Comparison of ENCODE assay signal across 9 cellular contexts in the genomic region with DNA sequence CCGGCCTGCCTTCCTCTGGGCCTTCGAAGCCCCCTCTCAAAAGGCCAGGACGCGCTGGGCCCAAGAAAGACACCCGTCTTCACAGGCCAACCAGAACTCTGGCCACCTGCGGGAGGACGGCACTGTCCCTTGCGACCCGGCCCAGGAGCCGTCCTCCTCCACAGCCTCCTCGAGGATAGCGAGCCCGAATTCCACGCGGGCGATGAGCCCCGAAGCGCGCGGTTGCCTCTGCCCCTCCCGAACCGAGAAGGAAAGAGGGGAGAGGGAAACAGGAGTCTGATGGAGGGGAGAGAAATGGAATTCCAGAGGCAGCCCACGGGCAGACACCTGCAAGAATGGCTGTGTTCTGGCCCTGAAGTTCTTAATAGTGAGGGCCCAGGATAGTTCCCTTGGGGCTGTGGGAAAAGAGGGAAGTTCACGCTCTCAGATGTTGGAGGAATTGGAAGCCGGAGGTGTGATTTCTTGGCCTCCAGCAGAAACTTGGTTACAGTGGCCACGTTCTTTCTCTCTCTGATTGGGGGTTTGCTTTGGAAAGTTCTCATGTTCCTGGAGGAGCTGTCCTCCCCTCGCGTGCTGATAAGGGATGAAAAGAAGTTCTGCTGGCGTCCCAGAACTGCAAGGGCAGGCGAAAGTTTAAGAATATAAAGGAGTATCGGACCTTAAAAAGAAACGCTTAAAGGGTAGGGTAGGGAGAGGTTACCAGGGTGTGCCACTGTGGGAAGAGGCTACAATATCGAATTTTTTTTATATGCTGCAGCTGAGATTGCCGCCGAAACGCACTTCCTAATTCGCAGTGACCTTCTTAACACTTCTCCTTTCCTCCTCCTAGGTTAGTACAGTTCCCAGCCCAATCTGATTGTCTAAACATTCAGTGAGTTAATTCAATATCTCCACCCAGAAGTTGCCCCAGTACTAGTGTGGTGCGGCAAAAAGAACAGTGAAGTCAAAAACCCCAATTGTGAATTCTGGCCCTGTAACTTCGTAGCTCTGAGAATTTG. TPM values are rescaled to one million over a fixed set of nuclear protein-coding genes. Genes with fewer than 3 reads are reported as not detected.
A peak's percentile ranks its signal among the peaks of the same experiment; 100 is the strongest.
DNase-seq lines count a peak whose midpoint lies in the region; ATAC-seq and TF ChIP-seq lines count a peak whose summit lies in the region.
"Had no signal": no experiment of that assay in that cellular context is flagged by ENCODE, and none has a peak within 500 bp of the region (broad histone marks: within the 10 kb centered on the region; RNA-seq: fewer than 3 reads in every experiment).

No MANE protein-coding gene starts in this region.

- no peak for ATAC-seq in activated naive CD8-positive, alpha-beta T cell treated with anti-CD3 and anti-CD28 coated beads, Interleukin-2, amount 50 U/mL, for 24 hours
- ATAC-seq in GM19035 (IDR thresholded peaks at IDR 0.05; ENCODE audit: unreplicated experiment): no peak

- no peak overlapping the region for H3K9ac ChIP-seq in iPS-18a (ENCODE audit: low read length)

- no peaks in the 10 kb centered on the region for H3K4me1 ChIP-seq in iPS-18a (ENCODE audit: control insufficient read depth, low read depth, low read length)

- H3K27ac Mint-ChIP-seq in activated naive CD8-positive, alpha-beta T cell treated with anti-CD3 and anti-CD28 coated beads, Interleukin-2, amount 50 U/mL, for 24 hours: no peak overlapping the region

- CTCF ChIA-PET in HEK293T (lab: Yijun Ruan, JAX): no interaction called here

- DNase-seq in HEK293T (ENCODE audit: extremely low spot score) (peak; percentile 48), MG63 (no peak), pons (ENCODE audit: low spot score) (no peak), HCEC 1CT (no peak)
- DNase-seq in activated naive CD8-positive, alpha-beta T cell treated with anti-CD3 and anti-CD28 coated beads, Interleukin-2, amount 50 U/mL, for 24 hours: no peak
- DNase-seq: cortex of kidney had no signal

- POLR2A ChIA-PET in HEK293T (lab: Yijun Ruan, JAX): interaction anchor here (0.9 to 3.8 kb wide), 2 partner anchors 27 to 169 kb away, joined by 3 to 18 read pairs; a partner anchor contains a TSS

- no peaks in the 10 kb centered on the region for H3K9me3 Mint-ChIP-seq in activated naive CD8-positive, alpha-beta T cell treated with anti-CD3 and anti-CD28 coated beads, Interleukin-2, amount 50 U/mL, for 24 hours

- no peaks in the 10 kb centered on the region for H3K9me3 ChIP-seq in iPS-18a (ENCODE audit: control insufficient read depth, low read depth, low read length)
- H3K9me3 ChIP-seq in MG63: no peaks in the 10 kb centered on the region

- H3K4me1 Mint-ChIP-seq in activated naive CD8-positive, alpha-beta T cell treated with anti-CD3 and anti-CD28 coated beads, Interleukin-2, amount 50 U/mL, for 24 hours: peaks cover 15% of the 10 kb centered on the region

- H3K27me3 Mint-ChIP-seq in activated naive CD8-positive, alpha-beta T cell treated with anti-CD3 and anti-CD28 coated beads, Interleukin-2, amount 50 U/mL, for 24 hours: peaks cover 67% of the 10 kb centered on the region

- peak overlapping the region; percentile 78 for H3K4me3 ChIP-seq in iPS-18a (ENCODE audit: low read length)
- peak overlapping the region in 4 of 7 experiments; percentile 4 to 41 (median 34) for H3K4me3 ChIP-seq in skin epidermis
- no peak overlapping the region for H3K4me3 ChIP-seq in MG63

- H3K27ac ChIP-seq in iPS-18a (ENCODE audit: low read length) (no peak overlapping the region), skin epidermis (no peak overlapping the region)

- H3K36me3 Mint-ChIP-seq in activated naive CD8-positive, alpha-beta T cell treated with anti-CD3 and anti-CD28 coated beads, Interleukin-2, amount 50 U/mL, for 24 hours (ENCODE audit: low read depth): no peaks in the 10 kb centered on the region

- H3K4me3 Mint-ChIP-seq in activated naive CD8-positive, alpha-beta T cell treated with anti-CD3 and anti-CD28 coated beads, Interleukin-2, amount 50 U/mL, for 24 hours: peak overlapping the region; percentile 25

- H3K27me3 ChIP-seq in iPS-18a (ENCODE audit: control insufficient read depth, insufficient read depth, low read length) (peaks cover 70% of the 10 kb centered on the region), MG63 (peaks cover 29% of the 10 kb centered on the region)

- H3K36me3 ChIP-seq in iPS-18a (ENCODE audit: control insufficient read depth, low read depth, low read length) (no peaks in the 10 kb centered on the region), MG63 (no peaks in the 10 kb centered on the region)

TF ChIP-seq in HEK293T, 16 proteins besides CTCF, POLR2A, EP300 and RAD21:
- no peak for TF ChIP-seq HDGF (IDR thresholded peaks at IDR 0.05; ENCODE audit: borderline replicate concordance)
- peak; percentile 81 for TF ChIP-seq L3MBTL2 (conservative IDR thresholded peaks at IDR 0.05)

RNA-seq across cellular contexts. Expression of a gene that starts 5.8 kb away (rescaled TPM):
- not detected in 2 replicates for total RNA-seq in MG63 (2014; rRNA removed; shearing (Covaris generic); ENCODE audit: low replicate concordance)
